Comparison of ENCODE assay signal across 15 cellular contexts in genomic region chr11:65392899-65393298, GRCh38. TPM values are rescaled to one million over a fixed set of nuclear protein-coding genes. Genes with fewer than 3 reads are reported as not detected.
DNase-seq lines count a peak whose midpoint lies in the region; ATAC-seq and TF ChIP-seq lines count a peak whose summit lies in the region.
"Had no signal": no experiment of that assay in that cellular context is flagged by ENCODE, and none has a peak within 500 bp of the region (broad histone marks: within the 10 kb centered on the region; RNA-seq: fewer than 3 reads in every experiment).

No MANE protein-coding gene starts in this region.

- H3K4me1 Mint-ChIP-seq in effector memory CD8-positive, alpha-beta T cell (ENCODE audit: low read depth in 2 of 2): peaks cover 25 to 41% of the 10 kb centered on the region in 2 donors

- no peak overlapping the region for H2BK120ac ChIP-seq in IMR-90 (ENCODE audit: low read depth, low read length)

- H3K9me3 ChIP-seq in IMR-90 (ENCODE audit: control insufficient read depth, insufficient read depth, low read length) (no peaks in the 10 kb centered on the region), spleen (no peaks in the 10 kb centered on the region)

- H3K4me1 ChIP-seq in IMR-90 (ENCODE audit: control insufficient read depth, insufficient read depth, low read length) (peaks cover 22% of the 10 kb centered on the region), spleen (peaks cover 45 to 59% (median 53%) of the 10 kb centered on the region in 6 donors)

- no peak overlapping the region for H4K5ac ChIP-seq in IMR-90 (ENCODE audit: low read depth, low read length)

- no peak overlapping the region for H3K9ac ChIP-seq in IMR-90 (ENCODE audit: low read depth, low read length)
- H3K9ac ChIP-seq: KMS-11 had no signal

- CTCF ChIA-PET in IMR-90 (lab: Yijun Ruan, JAX): interaction anchor here (0.5 kb wide), 1 partner anchor 40 kb away, joined by 3 read pairs; no protein-coding TSS in a partner anchor

- DNase-seq in GM10266 (ENCODE audit: extremely low spot score) (peak; percentile 12), IMR-90 (no peak), spleen (no peak), amniotic stem cell (lab: John Stamatoyannopoulos, UW) (no peak), DMS53 treated with DMSO at 0.1 percent for 48 hours (lab: John Stamatoyannopoulos, UW; ENCODE audit: unreplicated experiment) (no peak)
- DNase-seq in effector memory CD8-positive, alpha-beta T cell: no peak
- no peak for DNase-seq in stimulated activated CD4-positive, alpha-beta T cell treated with anti-CD3 and anti-CD28 coated beads, Interleukin-12 subunit alpha, Interleukin-12 subunit beta, amount 100 ng/mL, for 4 hours
- DNase-seq: GOT3; HFFc6; NCI-H1092; NCI-H2107; NCI-H226; NCI-H526 treated with DMSO at 0.1 percent for 48 hours; NK-92 treated with Interleukin-12 subunit alpha and Interleukin-12 subunit beta, amount 100 ng/mL, for 24 hours had no signal

- no peak overlapping the region for H2AFZ ChIP-seq in IMR-90 (replicated peaks; ENCODE audit: low read length, poor library complexity)

- peak overlapping the region; percentile 52 to 78 for H3K27ac Mint-ChIP-seq in effector memory CD8-positive, alpha-beta T cell
- H3K27ac Mint-ChIP-seq: HFFc6 had no signal

- H3K36me3 ChIP-seq in IMR-90 (ENCODE audit: control insufficient read depth, insufficient read depth, low read length) (peaks cover 42% of the 10 kb centered on the region), spleen (peaks cover 0 to 100% (median 64%) of the 10 kb centered on the region in 6 donors)

- intact Hi-C loops in IMR-90 (cut with micrococcal nuclease) (no loop called here), spleen (cut with DNase I; ENCODE audit: low total_unique reads) (no loop called here)

- no peak overlapping the region for H3K4me3 ChIP-seq in IMR-90 (ENCODE audit: insufficient read depth, low read depth, low read length)
- no peak overlapping the region for H3K4me3 ChIP-seq in spleen

- no peak overlapping the region for H3K23ac ChIP-seq in IMR-90 (ENCODE audit: low read depth, low read length)

- H3K27me3 Mint-ChIP-seq in effector memory CD8-positive, alpha-beta T cell: no peaks in the 10 kb centered on the region

- H3K14ac ChIP-seq in IMR-90 (replicated peaks; ENCODE audit: low read depth, low read length): no peak overlapping the region

- peaks cover 14% of the 10 kb centered on the region for H3K9me1 ChIP-seq in IMR-90 (ENCODE audit: insufficient read depth, low read length)

- no peak overlapping the region for H3K4me2 ChIP-seq in IMR-90 (ENCODE audit: low read depth, low read length)
- H3K4me2 ChIP-seq: KMS-11 had no signal

- no peaks in the 10 kb centered on the region for H3K9me3 Mint-ChIP-seq in effector memory CD8-positive, alpha-beta T cell
- H3K9me3 Mint-ChIP-seq: HFFc6 had no signal

- TF ChIP-seq CTCF in GM10266 (IDR thresholded peaks at IDR 0.05; ENCODE audit: control insufficient read depth, insufficient read depth, low read depth, missing control alignments) (no peak), IMR-90 (conservative IDR thresholded peaks at IDR 0.05; ENCODE audit: low read depth, low read length) (no peak), spleen (IDR thresholded peaks at IDR 0.05 in 8 of 11, conservative IDR thresholded peaks at IDR 0.05 in 3 of 11) (no peak)

- peaks cover 15 to 82% of the 10 kb centered on the region in 2 experiments for H3K79me1 ChIP-seq in IMR-90 (ENCODE audit: low read depth in 1 of 2, low read length in 2 of 2)

- no peak overlapping the region for H3K56ac ChIP-seq in IMR-90 (ENCODE audit: extremely low read depth, insufficient read depth, low read length)

- 94% methylated on average over 5 of the region's 5 CpGs; no CpG with 5 or more reads in 1 of the 2 experiments for WGBS in IMR-90 (ENCODE audit: extremely low coverage in 2 of 2, insufficient read length in 1 of 2), 2 experiments
- 87 to 94% (median 89%) methylated on average over 5 of the region's 5 CpGs for WGBS in spleen, 5 donors

- peaks cover 20% of the 10 kb centered on the region for H3K36me3 Mint-ChIP-seq in effector memory CD8-positive, alpha-beta T cell (ENCODE audit: insufficient read depth)

- H3K27me3 ChIP-seq in IMR-90 (ENCODE audit: control insufficient read depth, insufficient read depth, low read length) (no peaks in the 10 kb centered on the region), spleen (replicated peaks in 1 of 7) (no peaks in the 10 kb centered on the region)

- no peak overlapping the region for H3K18ac ChIP-seq in IMR-90 (ENCODE audit: low read depth, low read length)

- H4K8ac ChIP-seq in IMR-90 (ENCODE audit: low read depth in 2 of 2, low read length in 2 of 2): 0 out of 4 replicates have a peak overlapping the region, but pooled peaks of 1 of the 2 experiments have one; percentile 1

- TF ChIP-seq POLR2A in IMR-90 (IDR thresholded peaks at IDR 0.05; ENCODE audit: low read depth, low read length) (no peak), spleen (IDR thresholded peaks at IDR 0.05) (no peak)

- no peak overlapping the region for H2BK5ac ChIP-seq in IMR-90 (ENCODE audit: low read depth, low read length, poor library complexity, severe bottlenecking)

- no peak overlapping the region for H3K4me3 Mint-ChIP-seq in effector memory CD8-positive, alpha-beta T cell
- H3K4me3 Mint-ChIP-seq: HFFc6 had no signal

- no peak overlapping the region for H3K27ac ChIP-seq in IMR-90 (ENCODE audit: insufficient read depth, low read length)
- H3K27ac ChIP-seq in spleen: peak overlapping the region in 5 of 8 donors; percentile 79 to 98 (median 87)
- H3K27ac ChIP-seq: KMS-11 had no signal

- no TSS peak for BruUV-seq in IMR-90 (replicated peaks; lab: Mats Ljungman, UMichigan)

- TF ChIP-seq RAD21 in IMR-90 (IDR thresholded peaks at IDR 0.05; ENCODE audit: low read length): no peak

- H2BK15ac ChIP-seq in IMR-90 (ENCODE audit: low read depth, low read length): no peak overlapping the region

- in situ Hi-C loops in IMR-90 (cut with MboI; ENCODE audit: low sequenced_read_pairs): no loop called here

- peak overlapping the region; percentile 71 for H2AK9ac ChIP-seq in IMR-90 (replicated peaks; ENCODE audit: low read depth, low read length, poor library complexity)

- dilution Hi-C loops in IMR-90 (cut with HindIII; ENCODE audit: low sequenced_read_pairs, unreplicated experiment): no loop called here

- H4K20me1 ChIP-seq in IMR-90 (ENCODE audit: insufficient read depth, low read length): peaks cover 8% of the 10 kb centered on the region; the same call in 1 of the 2 replicates

- no peak overlapping the region for H4K91ac ChIP-seq in IMR-90 (ENCODE audit: insufficient read depth, low read depth, low read length)

- H2BK20ac ChIP-seq in IMR-90 (ENCODE audit: low read depth, low read length): no peak overlapping the region

- no peak overlapping the region for H3K4ac ChIP-seq in IMR-90 (ENCODE audit: low read depth, low read length)

- POLR2A ChIA-PET in IMR-90 (lab: Charles Lee; ENCODE audit: unreplicated experiment): interaction anchor here (0.5 to 0.6 kb wide), 2 partner anchors 47 to 116 kb away, joined by 11 to 12 read pairs; no protein-coding TSS in a partner anchor

- ATAC-seq in IMR-90 (ENCODE audit: low read depth): no peak
- ATAC-seq in effector memory CD8-positive, alpha-beta T cell (replicated peaks): no peak

- H2AK5ac ChIP-seq in IMR-90 (ENCODE audit: low read depth, low read length): no peak overlapping the region

TF ChIP-seq in IMR-90, 13 proteins besides CTCF, POLR2A, EP300 and RAD21 (continues in another document):
- TF ChIP-seq MAZ (IDR thresholded peaks at IDR 0.05; ENCODE audit: borderline replicate concordance, low read depth, low read length) (no peak), MAFK (IDR thresholded peaks at IDR 0.05; ENCODE audit: low read depth, low read length) (no peak), ELK1 (IDR thresholded peaks at IDR 0.05; ENCODE audit: borderline replicate concordance, low read depth, low read length) (no peak)

RNA-seq across cellular contexts. Expression of gene FRMD8, which starts 6.5 kb away (rescaled TPM):
- total RNA-seq in IMR-90 (2012; rRNA removed) (10.8 and 11.3 TPM in 2 replicates), spleen (100 to 1,000 TPM in 3 of 7 donors, 10 to 100 TPM in 4; 65.4 to 128 (median 99.5) TPM)
- polyA plus RNA-seq in IMR-90 (2012; rRNA removed) (19.8 and 22.5 TPM in 2 replicates), spleen (10 to 100 TPM; 19.3 to 32.0 (median 23.4) TPM)
- 30.0 and 36.2 TPM in 2 replicates for polyA plus RNA-seq in IMR-90 (2012; cell fraction: cytosol; rRNA removed)
- polyA plus RNA-seq in IMR-90 (2012; cell fraction: nucleus; rRNA removed; ENCODE audit: low replicate concordance): 33.2 and 66.1 TPM in 2 replicates

RNA-seq across cellular contexts. Expression of gene SLC25A45, which starts 10.5 kb away (rescaled TPM):
- total RNA-seq in IMR-90 (2012; rRNA removed) (0.56 and 0.72 TPM in 2 replicates), spleen (10 to 100 TPM; 11.6 to 33.4 (median 25.7) TPM)
- polyA plus RNA-seq in IMR-90 (2012; rRNA removed) (1.2 and 1.3 TPM in 2 replicates), spleen (10 to 100 TPM; 14.1 to 26.2 (median 24.1) TPM)
- polyA plus RNA-seq in IMR-90 (2012; cell fraction: cytosol; rRNA removed): 0.69 and 1.5 TPM in 2 replicates
- 5.8 and 7.2 TPM in 2 replicates for polyA plus RNA-seq in IMR-90 (2012; cell fraction: nucleus; rRNA removed; ENCODE audit: low replicate concordance)

RNA-seq across cellular contexts. Expression of gene NEAT1, which starts 29.7 kb away (rescaled TPM):
- 30.1 and 38.0 TPM in 2 replicates for total RNA-seq in IMR-90 (2012; rRNA removed)
- 56.3 and 114 TPM in 2 replicates for polyA plus RNA-seq in IMR-90 (2012; rRNA removed)
- polyA plus RNA-seq in IMR-90 (2012; cell fraction: cytosol; rRNA removed): 12.5 and 21.1 TPM in 2 replicates
- polyA plus RNA-seq in IMR-90 (2012; cell fraction: nucleus; rRNA removed; ENCODE audit: low replicate concordance): 237 and 1,050 TPM in 2 replicates
- total RNA-seq in spleen: 1,000 to 10,000 TPM in 2 of 7 donors, 100 to 1,000 TPM in 5; 266 to 1,804 (median 799) TPM
- 1,000 to 10,000 TPM in 2 of 3 donors, 100 to 1,000 TPM in 1; 526 to 1,090 (median 1,018) TPM for polyA plus RNA-seq in spleen

RNA-seq across cellular contexts. Expression of gene TIGD3, which starts 38.3 kb away (rescaled TPM):
- 0.28 TPM in 1 of 2 replicates, not detected in the other for total RNA-seq in IMR-90 (2012; rRNA removed)
- polyA plus RNA-seq in IMR-90 (2012; rRNA removed): 0.12 TPM in 1 of 2 replicates, not detected in the other
- polyA plus RNA-seq in IMR-90 (2012; cell fraction: cytosol; rRNA removed): 0.06 and 0.11 TPM in 2 replicates
- 0.46 and 0.78 TPM in 2 replicates for polyA plus RNA-seq in IMR-90 (2012; cell fraction: nucleus; rRNA removed; ENCODE audit: low replicate concordance)
- total RNA-seq in spleen: 1 to 10 TPM in 2 of 7 donors, under 1 TPM in 5; 0.56 to 2.7 (median 0.79) TPM
- polyA plus RNA-seq in spleen: 1 to 10 TPM; 1.1 to 2.1 (median 1.4) TPM

RNA-seq across cellular contexts. Expression of gene DPF2, which starts 59.2 kb away (rescaled TPM):
- total RNA-seq in IMR-90 (2012; rRNA removed) (37.2 and 42.8 TPM in 2 replicates), spleen (10 to 100 TPM; 35.7 to 67.0 (median 51.5) TPM)
- polyA plus RNA-seq in IMR-90 (2012; rRNA removed) (54.3 and 62.5 TPM in 2 replicates), spleen (10 to 100 TPM; 20.5 to 27.2 (median 24.3) TPM)
- polyA plus RNA-seq in IMR-90 (2012; cell fraction: cytosol; rRNA removed): 41.8 and 53.8 TPM in 2 replicates
- polyA plus RNA-seq in IMR-90 (2012; cell fraction: nucleus; rRNA removed; ENCODE audit: low replicate concordance): 72.6 and 78.3 TPM in 2 replicates
